Comparison of ENCODE assay signal across 8 cellular contexts in the genomic region with DNA sequence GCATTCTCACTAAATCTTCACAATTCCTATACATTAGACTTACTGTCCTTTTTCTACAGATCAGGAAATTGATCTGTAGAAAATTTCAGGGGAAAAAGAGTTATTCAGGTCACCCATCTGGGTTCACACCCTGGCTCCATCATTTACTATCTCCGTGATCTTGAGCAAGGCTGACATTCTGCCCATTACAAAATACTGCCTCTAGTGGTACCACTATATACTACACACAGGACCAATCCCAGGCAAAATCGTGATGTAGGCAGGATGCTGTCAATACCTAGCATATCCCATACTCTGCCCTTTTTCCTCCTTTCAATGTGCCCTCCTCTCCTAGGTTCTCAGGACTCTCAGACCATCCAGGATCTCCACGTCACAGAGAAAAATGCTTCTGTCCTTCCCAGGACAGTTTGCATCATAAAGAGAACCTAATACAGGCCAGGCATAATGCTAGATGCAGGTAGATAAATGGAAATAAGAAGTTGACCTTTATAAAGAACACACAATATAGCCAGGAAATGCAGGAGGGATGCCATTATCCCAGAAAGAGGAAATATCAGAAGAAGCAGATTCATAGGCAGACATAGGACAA.
A peak's percentile ranks its signal among the peaks of the same experiment; 100 is the strongest.
DNase-seq lines count a peak whose midpoint lies in the region; ATAC-seq, FAIRE-seq and TF ChIP-seq lines count a peak whose summit lies in the region.

No MANE protein-coding gene starts in this region.

- H3K36me3 Mint-ChIP-seq in osteocyte (ENCODE audit: unreplicated experiment), result no peaks in the 10 kb centered on the region

- no TSS peak for BruUV-seq in mammary epithelial cell (replicated peaks; lab: Mats Ljungman, UMichigan)

- H3K27ac ChIP-seq in mammary epithelial cell (ENCODE audit: insufficient read depth, low read depth, low read length) (no peak overlapping the region), body of pancreas (no peak overlapping the region)

- peaks cover 23% of the 10 kb centered on the region for H3K27me3 Mint-ChIP-seq in osteocyte (ENCODE audit: unreplicated experiment)

- no peak overlapping the region for H3K4me3 Mint-ChIP-seq in osteocyte (ENCODE audit: unreplicated experiment)

- no peaks in the 10 kb centered on the region for H3K36me3 ChIP-seq in mammary epithelial cell (ENCODE audit: insufficient read depth, low read length)
- no peaks in the 10 kb centered on the region for H3K36me3 ChIP-seq in body of pancreas (replicated peaks in 1 of 2; ENCODE audit: insufficient read depth in 1 of 2, low read depth in 2 of 2)

- WGBS in mammary epithelial cell (ENCODE audit: low coverage, missing lambda C conversion rate), result 60% methylated on average over 3 of the region's 3 CpGs
- 22 to 26% methylated on average over 3 of the region's 3 CpGs for WGBS in body of pancreas, 2 donors

- ATAC-seq in GM21717 (IDR thresholded peaks at IDR 0.05; ENCODE audit: unreplicated experiment) (peak; percentile 80), body of pancreas (no peak)

- TF ChIP-seq CTCF in mammary epithelial cell (conservative IDR thresholded peaks at IDR 0.05 in 1 of 2, IDR thresholded peaks at IDR 0.05 in 1 of 2; ENCODE audit: extremely low read depth in 1 of 2, insufficient read depth in 1 of 2, low read depth in 1 of 2, low read length in 2 of 2) (peak; percentile 50 to 65), osteocyte (IDR thresholded peaks at IDR 0.05) (peak; percentile 65), body of pancreas (IDR thresholded peaks at IDR 0.05) (no peak)

- no peaks in the 10 kb centered on the region for H3K9me3 ChIP-seq in mammary epithelial cell (replicated peaks; ENCODE audit: insufficient read depth, low read length)
- no peaks in the 10 kb centered on the region for H3K9me3 ChIP-seq in body of pancreas

- no peaks in the 10 kb centered on the region for H4K20me1 ChIP-seq in mammary epithelial cell (ENCODE audit: insufficient read depth, low read length)

- H3K27ac Mint-ChIP-seq in osteocyte (ENCODE audit: unreplicated experiment), result no peak overlapping the region

- no peaks in the 10 kb centered on the region for H3K27me3 ChIP-seq in mammary epithelial cell (ENCODE audit: insufficient read depth, low read length)
- H3K27me3 ChIP-seq in body of pancreas, result no peaks in the 10 kb centered on the region

- intact Hi-C loops in mammary epithelial cell (cut with micrococcal nuclease) (no loop called here), body of pancreas (cut with DNase I) (no loop called here)

- no peak overlapping the region for H2AFZ ChIP-seq in mammary epithelial cell (ENCODE audit: low read depth, low read length)

- DNase-seq in NCI-H526 (lab: John Stamatoyannopoulos, UW), result peak; percentile 5 to 16
- no peak for DNase-seq in NCI-H526 treated with DMSO at 0.1 percent for 48 hours (lab: John Stamatoyannopoulos, UW)
- DNase-seq in KBM-7, result peak; percentile 35
- no peak for DNase-seq in mammary epithelial cell
- DNase-seq in osteocyte (ENCODE audit: extremely low spot score, unreplicated experiment), result no peak
- no peak for DNase-seq in body of pancreas
- DNase-seq in frontal cortex (ENCODE audit: low spot score in 2 of 2), result no peak

- dilution Hi-C loops in mammary epithelial cell (cut with HindIII; ENCODE audit: low sequenced_read_pairs), result no loop called here

- FAIRE-seq in frontal cortex (lab: Jason Lieb, UNC), result no peak

- H3K4me3 ChIP-seq in mammary epithelial cell (replicated peaks in 1 of 3; ENCODE audit: insufficient read depth in 1 of 3, low read depth in 2 of 3, low read length in 3 of 3), result no peak overlapping the region
- no peak overlapping the region for H3K4me3 ChIP-seq in body of pancreas

- no peaks in the 10 kb centered on the region for H3K79me2 ChIP-seq in mammary epithelial cell (ENCODE audit: insufficient read depth, low read length)

- no peaks in the 10 kb centered on the region for H3K4me1 Mint-ChIP-seq in osteocyte (ENCODE audit: unreplicated experiment)

- in situ Hi-C loops in KBM-7 (cut with MboI; ENCODE audit: low pct_unique_long_range_greater_than_20kb, low sequenced_read_pairs) (no loop called here), mammary epithelial cell (cut with MboI; ENCODE audit: low sequenced_read_pairs in 2 of 2) (no loop called here)

- H3K4me1 ChIP-seq in mammary epithelial cell (ENCODE audit: insufficient read depth, low read length) (no peaks in the 10 kb centered on the region), body of pancreas (no peaks in the 10 kb centered on the region)

- H3K9me3 Mint-ChIP-seq in osteocyte (ENCODE audit: unreplicated experiment), result no peaks in the 10 kb centered on the region

- H3K4me2 ChIP-seq in mammary epithelial cell (ENCODE audit: insufficient read depth, low read depth, low read length), result no peak overlapping the region

- TF ChIP-seq POLR2A in body of pancreas (IDR thresholded peaks at IDR 0.05), result no peak

- no peak overlapping the region for H3K9ac ChIP-seq in mammary epithelial cell (ENCODE audit: insufficient read depth, low read length)

- CTCF ChIA-PET in mammary epithelial cell (lab: Charles Lee; ENCODE audit: low non-redundant PET), result no interaction called here

Comparison
In these comparisons a context has a peak if more than half of its experiments do, and no peak if none do; other contexts are left out.
1. DNase-seq: peak in NCI-H526 (2 of 2) and KBM-7 (single experiment); none in NCI-H526 treated with DMSO at 0.1 percent for 48 hours (single experiment), mammary epithelial cell (single experiment), osteocyte (single experiment), body of pancreas (0 of 4) and frontal cortex (0 of 2).
2. CTCF ChIP-seq: peak in mammary epithelial cell (2 of 2) and osteocyte (single experiment); none in body of pancreas (0 of 7).